In genomic region chr5:56052735-56053134, GRCh38 we compare ENCODE assay signal across 18 cellular contexts.
"Had no signal": no experiment of that assay in that cellular context is flagged by ENCODE, and none has a peak within 500 bp of the region (broad histone marks: within the 10 kb centered on the region; RNA-seq: fewer than 3 reads in every experiment).

No MANE protein-coding gene starts in this region.

- DNase-seq: activated CD4-positive, alpha-beta T cell treated with anti-CD3 and anti-CD28 coated beads for 4 hours; activated CD8-positive, alpha-beta T cell treated with anti-CD3 and anti-CD28 coated beads, Interleukin-2, amount 10 ng/mL, durations not matched to agents 7 days and 5 days; activated naive CD4-positive, alpha-beta T cell treated with anti-CD3 and anti-CD28 coated beads, Interleukin-2, amount 50 U/mL, for 16 hours; activated T-cell treated with anti-CD3 and anti-CD28 coated beads, Interleukin-2, amount 50 U/mL, for 24 hours; colonic mucosa; endodermal cell; foreskin melanocyte; glutamatergic neuron; midbrain; stimulated activated CD4-positive, alpha-beta T cell treated with anti-CD3 and anti-CD28 coated beads, Interleukin-2, amount 100 ng/mL, for 24 hours had no signal

- H3K27ac ChIP-seq: colonic mucosa, epithelial cell of prostate, tibial nerve, vagina had no signal

- ATAC-seq: activated CD8-positive, alpha-beta T cell treated with anti-CD3 and anti-CD28 coated beads, Interleukin-2, amount 10 ng/mL, durations not matched to agents 7 days and 5 days; WTC11 had no signal

- H3K27me3 Mint-ChIP-seq: activated T-cell treated with anti-CD3 and anti-CD28 coated beads, Interleukin-2, amount 50 U/mL, for 24 hours; progenitor cell of endocrine pancreas; stimulated activated naive CD8-positive, alpha-beta T cell treated with anti-CD3 and anti-CD28 coated beads, Interleukin-15, Interleukin-2, amounts not matched to agents 100 ng/mL and 50 ng/mL, for 24 hours had no signal

- H3K9me3 ChIP-seq: colonic mucosa, vagina had no signal

- H3K27ac Mint-ChIP-seq: activated CD8-positive, alpha-beta T cell treated with anti-CD3 and anti-CD28 coated beads, Interleukin-2, amount 10 ng/mL, durations not matched to agents 7 days and 5 days; activated T-cell treated with anti-CD3 and anti-CD28 coated beads, Interleukin-2, amount 50 U/mL, for 24 hours; activated T-helper 2 cell treated with anti-CD3 and anti-CD28 coated beads, Interferon-gamma antibody, Interleukin-2, Interleukin-4, amounts not matched to agents 10 μg/mL and 5 μg/mL and 100 μg/mL, durations not matched to agents 14 hours and 24 hours and 36 hours; endodermal cell; progenitor cell of endocrine pancreas; stimulated activated naive CD8-positive, alpha-beta T cell treated with anti-CD3 and anti-CD28 coated beads, Interleukin-15, Interleukin-2, amounts not matched to agents 100 ng/mL and 50 ng/mL, for 24 hours; WTC11 had no signal

- H3K27me3 ChIP-seq: colonic mucosa, tibial nerve, vagina had no signal

- H3K36me3 ChIP-seq: colonic mucosa, tibial nerve, vagina had no signal

- H3K4me3 Mint-ChIP-seq: activated CD8-positive, alpha-beta T cell treated with anti-CD3 and anti-CD28 coated beads, Interleukin-2, amount 10 ng/mL, durations not matched to agents 7 days and 5 days; activated T-cell treated with anti-CD3 and anti-CD28 coated beads, Interleukin-2, amount 50 U/mL, for 24 hours; central memory CD8-positive, alpha-beta T cell; endodermal cell; stimulated activated naive CD8-positive, alpha-beta T cell treated with anti-CD3 and anti-CD28 coated beads, Interleukin-15, Interleukin-2, amounts not matched to agents 100 ng/mL and 50 ng/mL, for 24 hours; WTC11 had no signal

- H3K4me1 Mint-ChIP-seq: WTC11 had no signal

- H3K9me3 Mint-ChIP-seq: central memory CD8-positive, alpha-beta T cell had no signal

- H3K36me3 Mint-ChIP-seq: WTC11 had no signal

- H3K4me1 ChIP-seq: colonic mucosa had no signal

- H3K4me3 ChIP-seq: colonic mucosa, tibial nerve, vagina had no signal
